11 cellular contexts compared by ENCODE assay signal in genomic region chr1:235357485-235358378, GRCh38. TPM values are rescaled to one million over a fixed set of nuclear protein-coding genes. Genes with fewer than 3 reads are reported as not detected.
DNase-seq lines count a peak whose midpoint lies in the region; ATAC-seq, FAIRE-seq and TF ChIP-seq lines count a peak whose summit lies in the region.
"Had no signal": no experiment of that assay in that cellular context is flagged by ENCODE, and none has a peak within 500 bp of the region (broad histone marks: within the 10 kb centered on the region; RNA-seq: fewer than 3 reads in every experiment).

No MANE protein-coding gene starts in this region.

- H2BK5ac ChIP-seq in H1 (ENCODE audit: low read depth, low read length), result no peak overlapping the region

- H2BK20ac ChIP-seq in H1 (ENCODE audit: low read length), result no peak overlapping the region

- POLR2A ChIA-PET in SK-N-SH (lab: Yijun Ruan, JAX) (interaction anchor here (1.6 kb wide), 1 partner anchor 10 kb away, joined by 4 read pairs; the partner anchor contains the start of gene TBCE), H1 (lab: Charles Lee; ENCODE audit: partially characterized antibody) (interaction anchor here (0.6 to 1.8 kb wide), 4 partner anchors 10 to 147 kb away, joined by 3 to 6 read pairs (median 4); partner anchors contain the start of genes ARID4B, GGPS1 and TBCE)

- H3K4me3 ChIP-seq in SK-N-SH (ENCODE audit: low read depth in 2 of 2, low read length in 1 of 2) (no peak overlapping the region), H1 (ENCODE audit: extremely low read depth in 1 of 4, insufficient read depth in 2 of 4, low read depth in 3 of 4, low read length in 4 of 4) (no peak overlapping the region), gastroesophageal sphincter (no peak overlapping the region), pancreas (no peak overlapping the region)

- CTCF ChIA-PET in SK-N-SH (lab: Yijun Ruan, JAX), result interaction anchor here (0.5 to 1.3 kb wide), 4 partner anchors 17 to 151 kb away, joined by 3 to 4 read pairs (median 3); no protein-coding TSS in a partner anchor
- CTCF ChIA-PET in H1 (lab: Charles Lee; ENCODE audit: partially characterized antibody), result interaction anchor here (0.7 to 1.8 kb wide), 5 partner anchors 15 to 104 kb away, joined by 3 to 7 read pairs (median 4); no protein-coding TSS in a partner anchor

- H3K4me2 ChIP-seq in SK-N-SH, result no peak overlapping the region
- H3K4me2 ChIP-seq in H1 (ENCODE audit: insufficient read depth in 1 of 2, low read depth in 2 of 2, low read length in 2 of 2), result no peak overlapping the region

- H3K9me3 ChIP-seq in SK-N-SH (no peaks in the 10 kb centered on the region), H1 (ENCODE audit: insufficient read depth in 2 of 2, low read depth in 1 of 2, low read length in 1 of 2) (no peaks in the 10 kb centered on the region), gastroesophageal sphincter (no peaks in the 10 kb centered on the region), pancreas (no peaks in the 10 kb centered on the region)

- WGBS in SK-N-SH (ENCODE audit: low lambda C conversion rate), result 77% methylated on average over 11 of the region's 11 CpGs
- WGBS in H1 (ENCODE audit: extremely low coverage in 1 of 2, insufficient coverage in 1 of 2, insufficient read length in 1 of 2, insufficient replicate concordance in 2 of 2, low coverage in 1 of 2, low lambda C conversion rate in 2 of 2, missing lambda C conversion rate in 1 of 2), 2 experiments, result 80% methylated on average over 11 of the region's 11 CpGs; no CpG with 5 or more reads in 1 of the 2 experiments
- 46 to 76% methylated on average over 2 to 9 of the region's 11 CpGs for WGBS in gastroesophageal sphincter (ENCODE audit: low coverage in 1 of 2), 2 donors
- WGBS in pancreas, 2 donors, result 69 to 72% methylated on average over 11 of the region's 11 CpGs

- H3K36me3 ChIP-seq in SK-N-SH (replicated peaks in 1 of 2; ENCODE audit: control insufficient read depth in 1 of 2, insufficient read depth in 2 of 2, low read length in 1 of 2) (no peaks in the 10 kb centered on the region), H1 (ENCODE audit: control insufficient read depth in 2 of 4, insufficient read depth in 4 of 4, low read length in 3 of 4) (no peaks in the 10 kb centered on the region), gastroesophageal sphincter (no peaks in the 10 kb centered on the region), pancreas (no peaks in the 10 kb centered on the region)

- H3K27ac ChIP-seq in SK-N-SH (ENCODE audit: low read depth in 2 of 2, low read length in 1 of 2) (no peak overlapping the region), H1 (ENCODE audit: low read depth, low read length) (no peak overlapping the region), gastroesophageal sphincter (no peak overlapping the region), pancreas (no peak overlapping the region)

- no peak overlapping the region for H2AK5ac ChIP-seq in H1 (ENCODE audit: low read depth, low read length)

- no peaks in the 10 kb centered on the region for H4K20me1 ChIP-seq in SK-N-SH (ENCODE audit: insufficient read depth)
- H4K20me1 ChIP-seq in H1 (replicated peaks in 1 of 2; ENCODE audit: control insufficient read depth in 1 of 2, insufficient read depth in 2 of 2, low read length in 2 of 2), result no peaks in the 10 kb centered on the region

- ATAC-seq in SK-N-SH treated with all-trans-retinoic acid at 6 μM for 48 hours (peak; percentile 70), gastroesophageal sphincter (no peak), pancreas (no peak), HG02571 (IDR thresholded peaks at IDR 0.05; ENCODE audit: unreplicated experiment) (no peak)

- TF ChIP-seq POLR2A in H1 (IDR thresholded peaks at IDR 0.05; ENCODE audit: control extremely low read depth in 1 of 2, low read depth in 2 of 2, low read length in 2 of 2), result no peak
- no peak for TF ChIP-seq POLR2A in gastroesophageal sphincter (IDR thresholded peaks at IDR 0.05)

- TF ChIP-seq EP300 in SK-N-SH (IDR thresholded peaks at IDR 0.05; ENCODE audit: borderline replicate concordance in 1 of 2, low read depth in 1 of 2, low read length in 1 of 2) (no peak), H1 (IDR thresholded peaks at IDR 0.05; ENCODE audit: borderline replicate concordance in 1 of 2, low read depth in 2 of 2, low read length in 2 of 2) (no peak), gastroesophageal sphincter (IDR thresholded peaks at IDR 0.05) (no peak)

- no peak overlapping the region for H2BK120ac ChIP-seq in H1 (replicated peaks; ENCODE audit: low read depth, low read length)

- H3K56ac ChIP-seq in H1 (replicated peaks; ENCODE audit: insufficient read length, low read depth, low read length), result no peak overlapping the region

- TF ChIP-seq RAD21 in SK-N-SH (IDR thresholded peaks at IDR 0.05; ENCODE audit: low read length) (no peak), H1 (IDR thresholded peaks at IDR 0.05 in 1 of 2, conservative IDR thresholded peaks at IDR 0.05 in 1 of 2; ENCODE audit: low read depth in 2 of 2, low read length in 2 of 2) (no peak)

- H3K79me2 ChIP-seq in SK-N-SH (ENCODE audit: insufficient read depth) (no peaks in the 10 kb centered on the region), H1 (ENCODE audit: control insufficient read depth in 1 of 2, insufficient read depth in 2 of 2, low read length in 2 of 2) (no peaks in the 10 kb centered on the region)

- H3K23ac ChIP-seq in H1 (ENCODE audit: insufficient read length), result no peak overlapping the region

- no peak overlapping the region; the same call in 1 of the 2 replicates for H3K18ac ChIP-seq in H1 (ENCODE audit: extremely low read depth, low read length)

- H2BK12ac ChIP-seq in H1 (ENCODE audit: low read depth, low read length), result no peak overlapping the region

- H4K91ac ChIP-seq in H1 (replicated peaks; ENCODE audit: insufficient read length, low read length), result no peak overlapping the region

- DNase-seq in SK-N-SH, result no peak
- peak; percentile 52 for DNase-seq in NCI-H2227 treated with DMSO at 0.1 percent for 48 hours (lab: John Stamatoyannopoulos, UW)
- peak; percentile 23 to 51 for DNase-seq in H1 (ENCODE audit: low read depth in 1 of 2, low spot score in 2 of 2)
- peak; percentile 9 for DNase-seq in stimulated activated CD8-positive, alpha-beta memory T cell treated with anti-CD3 and anti-CD28 coated beads, Interleukin-4, amount 100 ng/mL, for 48 hours
- DNase-seq in pancreas, result no peak
- DNase-seq: activated effector memory CD4-positive, alpha-beta T cell treated with anti-CD3 and anti-CD28 coated beads, Interleukin-2, amount 50 U/mL, for 16 hours; NCI-H774 had no signal

- H2BK15ac ChIP-seq in H1 (ENCODE audit: low read length), result 0 out of 2 replicates have a peak overlapping the region, but pooled peaks have one; percentile 81

- H3K79me1 ChIP-seq in H1 (ENCODE audit: low read depth, low read length), result no peaks in the 10 kb centered on the region

- no peaks in the 10 kb centered on the region for H3K9me2 ChIP-seq in SK-N-SH

- no peak overlapping the region for H4K8ac ChIP-seq in H1 (ENCODE audit: extremely low read depth, insufficient read depth, low read length)

- no peaks in the 10 kb centered on the region; the same call in none of the 2 replicates for H3K23me2 ChIP-seq in H1 (ENCODE audit: low read depth, low read length)

- intact Hi-C loops in pancreas (cut with DNase I), result no loop called here

- H3K4ac ChIP-seq in H1 (replicated peaks; ENCODE audit: insufficient read length, low read depth, low read length), result no peak overlapping the region

- H3K9ac ChIP-seq in SK-N-SH, result no peak overlapping the region
- no peak overlapping the region for H3K9ac ChIP-seq in H1 (replicated peaks in 1 of 4; ENCODE audit: extremely low read depth in 1 of 4, low read depth in 3 of 4, low read length in 3 of 4)

- TF ChIP-seq CTCF in SK-N-SH (IDR thresholded peaks at IDR 0.05) (no peak), H1 (IDR thresholded peaks at IDR 0.05; ENCODE audit: control extremely low read depth in 1 of 3, insufficient read depth in 1 of 3, low read depth in 1 of 3, low read length in 3 of 3) (no peak), gastroesophageal sphincter (IDR thresholded peaks at IDR 0.05) (no peak), pancreas (IDR thresholded peaks at IDR 0.05) (no peak)

- H3F3A ChIP-seq in SK-N-SH (replicated peaks; ENCODE audit: insufficient read depth), result no peaks in the 10 kb centered on the region

- FAIRE-seq in H1 (lab: Jason Lieb, UNC), result peak; percentile 63
- no peak for FAIRE-seq in pancreas (lab: Jason Lieb, UNC)
- FAIRE-seq: TTC549 had no signal

- no peaks in the 10 kb centered on the region for H3K4me1 ChIP-seq in SK-N-SH (ENCODE audit: control insufficient read depth in 1 of 2, insufficient read depth in 2 of 2, low read depth in 1 of 2, low read length in 1 of 2)
- H3K4me1 ChIP-seq in H1 (replicated peaks in 1 of 4; ENCODE audit: control insufficient read depth in 3 of 4, insufficient read depth in 4 of 4, low read length in 3 of 4), result peaks cover 3 to 5% (median 4%) of the 10 kb centered on the region in 4 experiments; a peak in 4 of 7 replicates
- H3K4me1 ChIP-seq in gastroesophageal sphincter, result no peaks in the 10 kb centered on the region
- H3K4me1 ChIP-seq in pancreas, result no peaks in the 10 kb centered on the region

- H4K5ac ChIP-seq in H1 (ENCODE audit: insufficient read length, low read depth, low read length), result no peak overlapping the region

- H3K27me3 ChIP-seq in SK-N-SH (ENCODE audit: insufficient read depth) (no peaks in the 10 kb centered on the region), H1 (replicated peaks in 1 of 4; ENCODE audit: control insufficient read depth in 3 of 4, extremely low read depth in 1 of 4, insufficient read depth in 3 of 4, low read length in 3 of 4) (no peaks in the 10 kb centered on the region), gastroesophageal sphincter (no peaks in the 10 kb centered on the region), pancreas (no peaks in the 10 kb centered on the region)

- H3K14ac ChIP-seq in H1 (ENCODE audit: insufficient read length), result no peak overlapping the region

- H2AFZ ChIP-seq in SK-N-SH (ENCODE audit: low read depth) (no peak overlapping the region), H1 (ENCODE audit: low read length) (peak overlapping the region; percentile 46)

RNA-seq across cellular contexts. Expression of gene TBCE, which starts 9.5 kb away (rescaled TPM):
- polyA plus RNA-seq in SK-N-SH (2012; rRNA removed) (18.3 and 26.2 TPM in 2 replicates), H1 (2011; rRNA removed) (14.5 and 22.7 TPM in 2 replicates), pancreas (10 to 100 TPM; 17.1 to 18.8 TPM)
- 24.7 and 29.8 TPM in 2 replicates for polyA plus RNA-seq in SK-N-SH (2012; cell fraction: cytosol; rRNA removed)
- polyA plus RNA-seq in SK-N-SH (2012; cell fraction: nucleus; rRNA removed), result 24.9 and 42.8 TPM in 2 replicates
- total RNA-seq in H1 (2021; fragmentation: NEBNext Ultra II Directional; extraction: Animal tissue kit (Norgen Biotek cat#: 25700)), result 42.9 and 44.1 TPM in 2 replicates
- polyA plus RNA-seq in H1 (2011; cell fraction: cytosol; rRNA removed), result 31.6 TPM
- 12.4 TPM for polyA plus RNA-seq in H1 (2011; cell fraction: nucleus; rRNA removed)
- 39.7 to 72.2 TPM (median 46.4 TPM) in 4 replicates for polyA plus RNA-seq in H1 (2012, experiment 1 of 2)
- polyA plus RNA-seq in H1 (2012, experiment 2 of 2), result 14.9 TPM
- 41.5 TPM for polyA plus RNA-seq in H1 (2013, experiment 1 of 2)
- polyA plus RNA-seq in H1 (2013, experiment 2 of 2), result 45.3 TPM
- polyA minus RNA-seq in H1 (2011; rRNA and poly(A)+ RNA removed), result 18.5 and 26.1 TPM in 2 replicates
- polyA minus RNA-seq in H1 (2011; cell fraction: cytosol; rRNA and poly(A)+ RNA removed), result 14.9 TPM
- polyA minus RNA-seq in H1 (2011; cell fraction: nucleus; rRNA and poly(A)+ RNA removed), result 17.2 TPM
- total RNA-seq in gastroesophageal sphincter (10 to 100 TPM; 13.9 to 22.7 (median 15.4) TPM), pancreas (10 to 100 TPM in 3 of 6 donors, 1 to 10 TPM in 3; 6.9 to 13.6 (median 9.8) TPM)

RNA-seq across cellular contexts. Expression of gene GGPS1, which starts 29.4 kb away (rescaled TPM):
- polyA plus RNA-seq in SK-N-SH (2012; rRNA removed) (15.7 and 18.5 TPM in 2 replicates), H1 (2011; rRNA removed) (10.9 and 20.9 TPM in 2 replicates), pancreas (10 to 100 TPM in 1 of 2 donors, 1 to 10 TPM in 1; 9.7 to 13.9 TPM)
- 25.2 and 28.2 TPM in 2 replicates for polyA plus RNA-seq in SK-N-SH (2012; cell fraction: cytosol; rRNA removed)
- 7.8 and 10.6 TPM in 2 replicates for polyA plus RNA-seq in SK-N-SH (2012; cell fraction: nucleus; rRNA removed)
- 40.4 and 43.6 TPM in 2 replicates for total RNA-seq in H1 (2021; fragmentation: NEBNext Ultra II Directional; extraction: Animal tissue kit (Norgen Biotek cat#: 25700))
- 22.2 TPM for polyA plus RNA-seq in H1 (2011; cell fraction: cytosol; rRNA removed)
- 12.5 TPM for polyA plus RNA-seq in H1 (2011; cell fraction: nucleus; rRNA removed)
- polyA plus RNA-seq in H1 (2012, experiment 1 of 2), result 21.1 to 34.1 TPM (median 24.2 TPM) in 4 replicates
- polyA plus RNA-seq in H1 (2012, experiment 2 of 2), result 4.3 TPM
- polyA plus RNA-seq in H1 (2013, experiment 1 of 2), result 29.1 TPM
- 31.8 TPM for polyA plus RNA-seq in H1 (2013, experiment 2 of 2)
- 29.0 and 29.3 TPM in 2 replicates for polyA minus RNA-seq in H1 (2011; rRNA and poly(A)+ RNA removed)
- 11.0 TPM for polyA minus RNA-seq in H1 (2011; cell fraction: cytosol; rRNA and poly(A)+ RNA removed)
- polyA minus RNA-seq in H1 (2011; cell fraction: nucleus; rRNA and poly(A)+ RNA removed), result 14.6 TPM
- total RNA-seq in gastroesophageal sphincter (10 to 100 TPM; 30.5 to 36.2 (median 31.3) TPM), pancreas (10 to 100 TPM in 5 of 6 donors, 1 to 10 TPM in 1; 8.9 to 16.7 (median 12.5) TPM)

RNA-seq across cellular contexts. Expression of gene ARID4B, which starts 29.8 kb away (rescaled TPM):
- polyA plus RNA-seq in SK-N-SH (2012; rRNA removed), result 4.4 and 5.6 TPM in 2 replicates
- polyA plus RNA-seq in SK-N-SH (2012; cell fraction: cytosol; rRNA removed), result 6.0 and 6.9 TPM in 2 replicates
- 9.3 and 14.3 TPM in 2 replicates for polyA plus RNA-seq in SK-N-SH (2012; cell fraction: nucleus; rRNA removed)
- 28.8 and 29.2 TPM in 2 replicates for total RNA-seq in H1 (2021; fragmentation: NEBNext Ultra II Directional; extraction: Animal tissue kit (Norgen Biotek cat#: 25700))
- 3.3 and 5.1 TPM in 2 replicates for polyA plus RNA-seq in H1 (2011; rRNA removed)
- polyA plus RNA-seq in H1 (2011; cell fraction: cytosol; rRNA removed), result 8.3 TPM
- polyA plus RNA-seq in H1 (2011; cell fraction: nucleus; rRNA removed), result 20.1 TPM
- polyA plus RNA-seq in H1 (2012, experiment 1 of 2), result 15.0 to 19.7 TPM (median 16.4 TPM) in 4 replicates
- 1.1 TPM for polyA plus RNA-seq in H1 (2012, experiment 2 of 2)
- polyA plus RNA-seq in H1 (2013, experiment 1 of 2), result 21.7 TPM
- polyA plus RNA-seq in H1 (2013, experiment 2 of 2), result 21.9 TPM
- 20.5 and 20.9 TPM in 2 replicates for polyA minus RNA-seq in H1 (2011; rRNA and poly(A)+ RNA removed)
- 18.4 TPM for polyA minus RNA-seq in H1 (2011; cell fraction: cytosol; rRNA and poly(A)+ RNA removed)
- 52.9 TPM for polyA minus RNA-seq in H1 (2011; cell fraction: nucleus; rRNA and poly(A)+ RNA removed)
- 10 to 100 TPM; 26.7 to 49.2 (median 39.1) TPM for total RNA-seq in gastroesophageal sphincter
- total RNA-seq in pancreas, result 10 to 100 TPM; 14.7 to 26.6 (median 19.2) TPM
- 10 to 100 TPM; 12.5 to 14.8 TPM for polyA plus RNA-seq in pancreas

Comparison
In these comparisons a context has a peak if more than half of its experiments do, and no peak if none do; other contexts are left out.
1. DNase-seq: peak in NCI-H2227 treated with DMSO at 0.1 percent for 48 hours (single experiment), H1 (2 of 2) and stimulated activated CD8-positive, alpha-beta memory T cell treated with anti-CD3 and anti-CD28 coated beads, Interleukin-4, amount 100 ng/mL, for 48 hours (single experiment); none in SK-N-SH (single experiment) and pancreas (0 of 6).